Comparison of ENCODE assay signal across 24 cellular contexts in the genomic region with DNA sequence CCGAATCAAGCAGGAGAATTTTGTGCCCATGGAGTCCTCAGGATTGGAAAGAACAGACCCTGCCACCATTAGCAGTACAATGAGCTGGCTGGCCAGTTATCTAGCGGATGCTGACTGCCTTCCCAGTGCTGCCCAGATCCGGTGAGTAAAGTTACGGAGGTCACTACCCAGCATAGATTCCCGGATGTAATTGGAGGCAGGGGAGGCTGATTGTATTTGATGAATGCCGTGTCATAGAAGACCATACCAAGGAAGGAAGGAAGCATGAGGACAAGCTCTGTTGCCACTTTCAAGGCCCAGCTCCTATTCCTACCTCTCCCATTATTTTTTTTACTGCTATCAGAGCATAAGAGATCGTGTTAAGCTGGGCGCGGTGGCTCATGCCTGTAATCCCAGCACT.
"Had no signal": no experiment of that assay in that cellular context is flagged by ENCODE, and none has a peak within 500 bp of the region (broad histone marks: within the 10 kb centered on the region; RNA-seq: fewer than 3 reads in every experiment).

No MANE protein-coding gene starts in this region.

- H3K27me3 ChIP-seq: adrenal gland, Peyer's patch had no signal

- H3K36me3 ChIP-seq: adrenal gland, Peyer's patch had no signal

- DNase-seq: activated CD4-positive, alpha-beta memory T cell treated with anti-CD3 and anti-CD28 coated beads for 36 hours; activated CD4-positive, alpha-beta T cell treated with anti-CD3 and anti-CD28 coated beads, Interleukin-2, amount 10 ng/mL, durations not matched to agents 7 days and 5 days; activated CD4-positive, CD25-positive, alpha-beta regulatory T cell; activated CD8-positive, alpha-beta memory T cell treated with anti-CD3 and anti-CD28 coated beads, Interleukin-2, amount 50 U/mL, for 4 hours; activated gamma-delta T cell treated with Interleukin-2 at 50 U/mL for 16 hours; activated naive CD4-positive, alpha-beta T cell treated with anti-CD3 and anti-CD28 coated beads, Interleukin-2, amount 50 U/mL, for 16 hours; activated naive CD8-positive, alpha-beta T cell treated with anti-CD3 and anti-CD28 coated beads, Interleukin-2, amount 10 ng/mL, durations not matched to agents 7 days and 5 days; activated T-cell treated with anti-CD3 and anti-CD28 coated beads, Interleukin-2, amount 50 U/mL, for 72 hours; adrenal gland; anterior cingulate cortex; KG1; MV-4-11; NCI-H1092 treated with DMSO at 0.1 percent for 48 hours; NCI-H1417 treated with DMSO at 0.1 percent for 48 hours; NCI-H187; NCI-H2081 treated with DMSO at 0.1 percent for 48 hours; NCI-H446; NCI-H524; Peyer's patch; SIG-M5; T-helper 2 cell; T1000 had no signal

- H3K27ac ChIP-seq: adrenal gland, Peyer's patch had no signal

- H3K4me1 ChIP-seq: adrenal gland, Peyer's patch had no signal

- H3K36me3 Mint-ChIP-seq: activated CD4-positive, alpha-beta memory T cell treated with anti-CD3 and anti-CD28 coated beads for 36 hours; activated naive CD8-positive, alpha-beta T cell treated with anti-CD3 and anti-CD28 coated beads, Interleukin-2, amount 10 ng/mL, durations not matched to agents 7 days and 5 days had no signal

- H3K27ac Mint-ChIP-seq: activated CD4-positive, alpha-beta memory T cell treated with anti-CD3 and anti-CD28 coated beads for 36 hours; activated CD4-positive, alpha-beta T cell treated with anti-CD3 and anti-CD28 coated beads, Interleukin-2, amount 10 ng/mL, durations not matched to agents 7 days and 5 days; activated naive CD8-positive, alpha-beta T cell treated with anti-CD3 and anti-CD28 coated beads, Interleukin-2, amount 10 ng/mL, durations not matched to agents 7 days and 5 days; activated T-cell treated with anti-CD3 and anti-CD28 coated beads, Interleukin-2, amount 50 U/mL, for 72 hours; activated T-helper 2 cell treated with anti-CD3 and anti-CD28 coated beads, Interferon-gamma antibody, Interleukin-2, Interleukin-4, amounts not matched to agents 10 μg/mL and 5 μg/mL and 100 μg/mL, durations not matched to agents 14 hours and 24 hours and 36 hours; IgD-negative memory B cell had no signal

- H3K4me1 Mint-ChIP-seq: activated CD4-positive, alpha-beta T cell treated with anti-CD3 and anti-CD28 coated beads, Interleukin-2, amount 10 ng/mL, durations not matched to agents 7 days and 5 days; activated naive CD8-positive, alpha-beta T cell treated with anti-CD3 and anti-CD28 coated beads, Interleukin-2, amount 10 ng/mL, durations not matched to agents 7 days and 5 days; IgD-negative memory B cell had no signal

- ATAC-seq: activated T-cell treated with anti-CD3 and anti-CD28 coated beads, Interleukin-2, amount 50 U/mL, for 72 hours had no signal

- H3K4me3 Mint-ChIP-seq: activated CD4-positive, alpha-beta memory T cell treated with anti-CD3 and anti-CD28 coated beads for 36 hours; activated CD4-positive, alpha-beta T cell treated with anti-CD3 and anti-CD28 coated beads, Interleukin-2, amount 10 ng/mL, durations not matched to agents 7 days and 5 days; activated naive CD8-positive, alpha-beta T cell treated with anti-CD3 and anti-CD28 coated beads, Interleukin-2, amount 10 ng/mL, durations not matched to agents 7 days and 5 days; activated T-cell treated with anti-CD3 and anti-CD28 coated beads, Interleukin-2, amount 50 U/mL, for 72 hours; IgD-negative memory B cell had no signal

- H3K4me3 ChIP-seq: adrenal gland, Peyer's patch had no signal

- H3K27me3 Mint-ChIP-seq: activated CD4-positive, alpha-beta memory T cell treated with anti-CD3 and anti-CD28 coated beads for 36 hours; activated CD4-positive, alpha-beta T cell treated with anti-CD3 and anti-CD28 coated beads, Interleukin-2, amount 10 ng/mL, durations not matched to agents 7 days and 5 days; IgD-negative memory B cell had no signal

- H3K9me3 Mint-ChIP-seq: activated CD4-positive, alpha-beta memory T cell treated with anti-CD3 and anti-CD28 coated beads for 36 hours; activated CD4-positive, alpha-beta T cell treated with anti-CD3 and anti-CD28 coated beads, Interleukin-2, amount 10 ng/mL, durations not matched to agents 7 days and 5 days; activated naive CD8-positive, alpha-beta T cell treated with anti-CD3 and anti-CD28 coated beads, Interleukin-2, amount 10 ng/mL, durations not matched to agents 7 days and 5 days; activated T-cell treated with anti-CD3 and anti-CD28 coated beads, Interleukin-2, amount 50 U/mL, for 72 hours; activated T-helper 2 cell treated with anti-CD3 and anti-CD28 coated beads, Interferon-gamma antibody, Interleukin-2, Interleukin-4, amounts not matched to agents 10 μg/mL and 5 μg/mL and 100 μg/mL, durations not matched to agents 14 hours and 24 hours and 36 hours; IgD-negative memory B cell had no signal

- H3K9me3 ChIP-seq: adrenal gland, Peyer's patch had no signal
